ENCODE assay signal across 1 cellular context in the genomic region with DNA sequence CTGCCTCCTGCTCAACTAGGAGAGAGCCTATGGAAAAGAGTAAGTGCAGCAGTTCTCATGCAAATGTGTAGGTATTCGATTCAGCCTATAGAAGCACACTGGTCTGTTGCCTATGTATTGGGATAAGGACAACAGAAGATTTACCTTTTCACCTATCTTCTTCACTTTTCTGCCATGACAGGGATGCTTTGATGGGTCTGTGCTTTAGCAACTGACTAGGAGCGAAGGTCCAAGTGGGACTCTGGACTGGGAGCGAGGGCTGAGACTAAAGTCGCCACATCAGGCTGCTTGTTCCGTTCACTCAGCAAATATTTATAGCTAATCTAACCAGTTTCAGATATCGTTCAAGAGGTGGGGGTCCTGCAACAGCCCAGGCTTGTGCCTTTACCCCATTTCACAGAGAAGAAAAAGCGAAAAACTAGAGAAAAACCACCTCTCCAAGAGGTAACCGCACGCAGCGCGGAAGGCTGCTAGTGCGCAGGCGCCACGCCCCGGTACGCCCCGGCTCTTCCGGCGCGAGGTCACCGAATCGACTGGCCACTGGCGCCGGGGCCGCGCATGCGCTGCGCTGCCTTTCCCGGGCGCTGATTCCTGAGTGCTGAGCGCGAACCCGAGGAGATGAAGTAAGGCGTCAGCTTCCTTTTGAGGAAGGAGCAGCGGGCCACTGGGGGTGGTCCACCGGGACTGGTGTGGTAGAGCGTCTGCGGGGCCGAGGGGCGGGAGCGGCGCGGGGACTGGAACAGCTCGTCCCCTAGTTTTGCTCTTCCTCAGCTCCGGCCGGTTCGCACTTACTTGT.
TF ChIP-seq lines count a peak whose summit lies in the region.

A gene with protein sequence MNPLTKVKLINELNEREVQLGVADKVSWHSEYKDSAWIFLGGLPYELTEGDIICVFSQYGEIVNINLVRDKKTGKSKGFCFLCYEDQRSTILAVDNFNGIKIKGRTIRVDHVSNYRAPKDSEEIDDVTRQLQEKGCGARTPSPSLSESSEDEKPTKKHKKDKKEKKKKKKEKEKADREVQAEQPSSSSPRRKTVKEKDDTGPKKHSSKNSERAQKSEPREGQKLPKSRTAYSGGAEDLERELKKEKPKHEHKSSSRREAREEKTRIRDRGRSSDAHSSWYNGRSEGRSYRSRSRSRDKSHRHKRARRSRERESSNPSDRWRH (plus strand): TSS at position 573 of the 796 bp plus-strand sequence. CDS start 46 bp downstream, at position 619.

TF ChIP-seq in Ishikawa, 13 proteins besides CTCF, POLR2A, EP300 and RAD21 (continued from another document):
- TF ChIP-seq, protein P1, sequence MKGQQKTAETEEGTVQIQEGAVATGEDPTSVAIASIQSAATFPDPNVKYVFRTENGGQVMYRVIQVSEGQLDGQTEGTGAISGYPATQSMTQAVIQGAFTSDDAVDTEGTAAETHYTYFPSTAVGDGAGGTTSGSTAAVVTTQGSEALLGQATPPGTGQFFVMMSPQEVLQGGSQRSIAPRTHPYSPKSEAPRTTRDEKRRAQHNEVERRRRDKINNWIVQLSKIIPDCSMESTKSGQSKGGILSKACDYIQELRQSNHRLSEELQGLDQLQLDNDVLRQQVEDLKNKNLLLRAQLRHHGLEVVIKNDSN (IDR thresholded peaks at IDR 0.05): no peak
- TF ChIP-seq CEBPB (IDR thresholded peaks at IDR 0.05) (no peak), TAF1 (IDR thresholded peaks at IDR 0.05; ENCODE audit: low read depth) (peak; percentile 59; the same call in 1 of the 2 replicates)
